ENCODE assay signal across 7 cellular contexts in the genomic region with DNA sequence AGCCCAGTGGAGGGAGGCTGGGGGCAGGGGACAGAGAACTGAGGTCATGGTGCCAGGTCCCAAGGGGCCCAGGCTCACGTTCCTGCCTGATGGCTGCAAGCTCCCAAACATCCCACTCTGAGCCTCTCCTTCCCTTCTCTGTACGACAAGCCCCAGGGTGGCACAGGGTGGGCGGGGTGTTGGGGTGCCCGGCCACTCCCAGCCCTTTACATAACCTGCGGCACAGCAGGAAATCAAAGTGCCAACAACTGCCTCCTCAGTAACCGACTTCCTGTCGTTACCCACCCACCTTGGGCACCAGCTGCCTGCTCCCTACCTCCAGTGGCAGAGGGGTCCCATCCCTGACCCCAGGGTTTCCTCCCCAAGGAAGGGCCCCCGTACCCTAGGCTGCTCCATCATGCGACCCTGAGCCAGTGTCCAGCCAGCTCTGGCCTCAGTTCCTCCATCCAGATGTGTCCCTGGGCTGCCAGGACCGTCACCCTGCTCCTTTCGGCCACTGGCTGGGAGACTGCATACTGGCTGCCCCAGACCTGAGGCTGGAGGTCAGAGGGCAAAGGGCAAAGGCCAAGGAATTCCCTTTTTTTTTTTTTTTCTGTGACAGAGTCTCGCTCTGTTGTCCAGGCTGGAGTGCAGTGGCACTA. TPM values are rescaled to one million over a fixed set of nuclear protein-coding genes. Genes with fewer than 3 reads are reported as not detected.
A peak's percentile ranks its signal among the peaks of the same experiment; 100 is the strongest.
DNase-seq lines count a peak whose midpoint lies in the region; ATAC-seq and TF ChIP-seq lines count a peak whose summit lies in the region.

No MANE protein-coding gene starts in this region.

- no peaks in the 10 kb centered on the region for H3K36me3 ChIP-seq in RWPE2 (ENCODE audit: low read depth)
- no peaks in the 10 kb centered on the region for H3K36me3 ChIP-seq in left lung
- no peaks in the 10 kb centered on the region for H3K36me3 ChIP-seq in testis (ENCODE audit: low read depth, missing control alignments)

- no peaks in the 10 kb centered on the region for H3K9me3 ChIP-seq in RWPE2 (ENCODE audit: severe bottlenecking)
- H3K9me3 ChIP-seq in left lung, result no peaks in the 10 kb centered on the region
- no peaks in the 10 kb centered on the region for H3K9me3 ChIP-seq in testis

- H3K27me3 ChIP-seq in RWPE2 (ENCODE audit: insufficient read depth, poor library complexity, severe bottlenecking) (no peaks in the 10 kb centered on the region), left lung (no peaks in the 10 kb centered on the region), testis (no peaks in the 10 kb centered on the region)

- peaks cover 12% of the 10 kb centered on the region for H3K4me1 ChIP-seq in RWPE2 (ENCODE audit: insufficient read depth, poor library complexity, severe bottlenecking)
- peaks cover 41 to 57% of the 10 kb centered on the region in 2 donors for H3K4me1 ChIP-seq in left lung
- H3K4me1 ChIP-seq in testis, result peaks cover 45% of the 10 kb centered on the region

- no peak for DNase-seq in RWPE2 (ENCODE audit: low spot score)
- DNase-seq in activated effector memory CD4-positive, alpha-beta T cell treated with Interleukin-2 at 50 U/mL for 16 hours, result peak; percentile 71
- DNase-seq in left lung, result peak; percentile 60 to 87
- no peak for DNase-seq in testis

- 75 to 81% methylated on average over 11 to 12 of the region's 12 CpGs for WGBS in testis, 2 donors

- H3K27ac ChIP-seq in RWPE2 (ENCODE audit: poor library complexity, severe bottlenecking), result peak overlapping the region; percentile 3
- peak overlapping the region; percentile 47 to 73 for H3K27ac ChIP-seq in left lung
- peak overlapping the region; percentile 31 to 36 for H3K27ac ChIP-seq in testis

- TF ChIP-seq CTCF in RWPE2 (IDR thresholded peaks at IDR 0.05; ENCODE audit: poor library complexity, severe bottlenecking), result no peak
- no peak for TF ChIP-seq CTCF in left lung (IDR thresholded peaks at IDR 0.05)
- TF ChIP-seq CTCF in testis (IDR thresholded peaks at IDR 0.05), result no peak

- H3K4me3 ChIP-seq in RWPE2 (ENCODE audit: severe bottlenecking), result no peak overlapping the region
- no peak overlapping the region for H3K4me3 ChIP-seq in left lung
- H3K4me3 ChIP-seq in testis, result no peak overlapping the region

- intact Hi-C loops in left lung (cut with DNase I) (no loop called here), testis (cut with DNase I; ENCODE audit: low total_unique reads) (loop anchor here (10.0 kb wide), 1 partner anchor 96 kb away; no protein-coding TSS in a partner anchor)

- no peak for TF ChIP-seq POLR2A in testis (IDR thresholded peaks at IDR 0.05)

- peak; percentile 40; the same call in 2 of the 3 replicates for ATAC-seq in RWPE2 (ENCODE audit: low read depth)
- ATAC-seq in left lung, result peak; percentile 46
- no peak for ATAC-seq in HG03378 (IDR thresholded peaks at IDR 0.05; ENCODE audit: unreplicated experiment)
- ATAC-seq in HG03342 (IDR thresholded peaks at IDR 0.05; ENCODE audit: unreplicated experiment), result no peak
- no peak for ATAC-seq in HG02763 (IDR thresholded peaks at IDR 0.05; ENCODE audit: unreplicated experiment)

RNA-seq across cellular contexts. Expression of a gene that starts 27.7 kb away (rescaled TPM):
- total RNA-seq in left lung, result 100 to 1,000 TPM; 138 to 163 TPM
- total RNA-seq in testis, result 100 to 1,000 TPM; 113 to 127 TPM
- 56.5 TPM for polyA plus RNA-seq in testis (ENCODE audit: insufficient read depth, low read depth, low replicate concordance)

Comparison
In these comparisons a context has a peak if more than half of its experiments do, and no peak if none do; other contexts are left out.
1. ATAC-seq: peak in RWPE2 (single experiment) and left lung (single experiment); none in HG03378 (single experiment), HG03342 (single experiment) and HG02763 (single experiment).
2. DNase-seq: peak in activated effector memory CD4-positive, alpha-beta T cell treated with Interleukin-2 at 50 U/mL for 16 hours (single experiment) and left lung (2 of 2); none in RWPE2 (single experiment) and testis (single experiment).
3. H3K27ac ChIP-seq: peak in every context shown above with its lines; median percentile 60 in left lung; 34 in testis; 3 in RWPE2.